ENCODE assay signal across 8 cellular contexts in genomic region chr20:4813839-4814695, GRCh38. TPM values are rescaled to one million over a fixed set of nuclear protein-coding genes. Genes with fewer than 3 reads are reported as not detected.
A peak's percentile ranks its signal among the peaks of the same experiment; 100 is the strongest.
DNase-seq lines count a peak whose midpoint lies in the region; ATAC-seq and TF ChIP-seq lines count a peak whose summit lies in the region.

No MANE protein-coding gene starts in this region.

- no peaks in the 10 kb centered on the region for H3K9me3 Mint-ChIP-seq in activated T-helper 17 cell treated with anti-CD3 and anti-CD28 coated beads, Interleukin-2, amount 50 U/mL, for 72 hours

- H3K18ac ChIP-seq in IMR-90 (ENCODE audit: low read depth, low read length), result no peak overlapping the region

- peaks cover 3% of the 10 kb centered on the region; the same call in 1 of the 2 replicates for H3K4me1 ChIP-seq in IMR-90 (ENCODE audit: control insufficient read depth, insufficient read depth, low read length)
- H3K4me1 ChIP-seq in suprapubic skin, result peaks cover 45% of the 10 kb centered on the region

- peak; percentile 83 for DNase-seq in GDM1 (lab: John Stamatoyannopoulos, UW)
- no peak for DNase-seq in IMR-90
- peak; percentile 61 for DNase-seq in kidney tubule cell (ENCODE audit: low spot score)
- DNase-seq in suprapubic skin (ENCODE audit: low spot score in 2 of 2), result peak; percentile 60 to 71
- DNase-seq in DMS 273 treated with DMSO at 0.1 percent for 48 hours (lab: John Stamatoyannopoulos, UW), result no peak
- DNase-seq in NCI-H526 treated with DMSO at 0.1 percent for 48 hours (lab: John Stamatoyannopoulos, UW), result no peak

- no peaks in the 10 kb centered on the region for H3K27me3 ChIP-seq in IMR-90 (ENCODE audit: control insufficient read depth, insufficient read depth, low read length)
- H3K27me3 ChIP-seq in suprapubic skin, result no peaks in the 10 kb centered on the region

- H3K4me3 ChIP-seq in IMR-90 (ENCODE audit: insufficient read depth, low read depth, low read length) (no peak overlapping the region), suprapubic skin (peak overlapping the region; percentile 22)

- no peaks in the 10 kb centered on the region for H3K9me3 ChIP-seq in IMR-90 (ENCODE audit: control insufficient read depth, insufficient read depth, low read length)
- H3K9me3 ChIP-seq in suprapubic skin, result no peaks in the 10 kb centered on the region

- H3K27ac ChIP-seq in IMR-90 (ENCODE audit: insufficient read depth, low read length), result no peak overlapping the region
- peak overlapping the region; percentile 75 for H3K27ac ChIP-seq in suprapubic skin

- H3K36me3 Mint-ChIP-seq in activated T-helper 17 cell treated with anti-CD3 and anti-CD28 coated beads, Interleukin-2, amount 50 U/mL, for 72 hours (ENCODE audit: low read depth), result peaks cover 49% of the 10 kb centered on the region

- H3K4me2 ChIP-seq in IMR-90 (ENCODE audit: low read depth, low read length), result no peak overlapping the region

- H3K36me3 ChIP-seq in IMR-90 (ENCODE audit: control insufficient read depth, insufficient read depth, low read length) (peaks cover 9% of the 10 kb centered on the region; the same call in 1 of the 2 replicates), suprapubic skin (no peaks in the 10 kb centered on the region)

- peak overlapping the region; percentile 10; the same call in 1 of the 2 replicates for H2BK20ac ChIP-seq in IMR-90 (ENCODE audit: low read depth, low read length)

- no peak overlapping the region for H2AK9ac ChIP-seq in IMR-90 (replicated peaks; ENCODE audit: low read depth, low read length, poor library complexity)

- no peak overlapping the region for H2BK15ac ChIP-seq in IMR-90 (ENCODE audit: low read depth, low read length)

- H3K14ac ChIP-seq in IMR-90 (replicated peaks; ENCODE audit: low read depth, low read length), result peak overlapping the region; percentile 80; the same call in 1 of the 2 replicates

- no peak for TF ChIP-seq POLR2A in IMR-90 (IDR thresholded peaks at IDR 0.05; ENCODE audit: low read depth, low read length)
- peak in 1 of 2 donors; percentile 38 for TF ChIP-seq POLR2A in suprapubic skin (IDR thresholded peaks at IDR 0.05)

- no TSS peak for BruUV-seq in IMR-90 (replicated peaks; lab: Mats Ljungman, UMichigan)

- peak overlapping the region; percentile 2; the same call in 1 of the 2 replicates for H2AK5ac ChIP-seq in IMR-90 (ENCODE audit: low read depth, low read length)

- no peak for TF ChIP-seq EP300 in suprapubic skin (IDR thresholded peaks at IDR 0.05)

- in situ Hi-C loops in IMR-90 (cut with MboI; ENCODE audit: low sequenced_read_pairs), result no loop called here

- no peak overlapping the region for H4K91ac ChIP-seq in IMR-90 (ENCODE audit: insufficient read depth, low read depth, low read length)

- peaks cover 46% of the 10 kb centered on the region for H3K4me1 Mint-ChIP-seq in activated T-helper 17 cell treated with anti-CD3 and anti-CD28 coated beads, Interleukin-2, amount 50 U/mL, for 72 hours

- peak overlapping the region; percentile 46; the same call in 1 of the 2 replicates for H3K4ac ChIP-seq in IMR-90 (ENCODE audit: low read depth, low read length)

- dilution Hi-C loops in IMR-90 (cut with HindIII; ENCODE audit: low sequenced_read_pairs, unreplicated experiment), result no loop called here

- ATAC-seq in GM21390 (IDR thresholded peaks at IDR 0.05; ENCODE audit: unreplicated experiment) (peak; percentile 43), IMR-90 (ENCODE audit: low read depth) (no peak)
- ATAC-seq in activated T-helper 17 cell treated with anti-CD3 and anti-CD28 coated beads, Interleukin-2, amount 50 U/mL, for 72 hours (replicated peaks), result peak; percentile 80

- no peak for TF ChIP-seq RAD21 in IMR-90 (IDR thresholded peaks at IDR 0.05; ENCODE audit: low read length)

- POLR2A ChIA-PET in IMR-90 (lab: Charles Lee; ENCODE audit: unreplicated experiment), result no interaction called here

- 20% methylated on average over 1 of the region's 13 CpGs; no CpG with 5 or more reads in 1 of the 2 experiments for WGBS in IMR-90 (ENCODE audit: extremely low coverage in 2 of 2, insufficient read length in 1 of 2), 2 experiments
- WGBS in suprapubic skin, result 47% methylated on average over 12 of the region's 13 CpGs

- CTCF ChIA-PET in IMR-90 (lab: Yijun Ruan, JAX), result interaction anchor here (0.5 kb wide), 1 partner anchor 225 kb away, joined by 3 read pairs; no protein-coding TSS in a partner anchor

- H4K20me1 ChIP-seq in IMR-90 (ENCODE audit: insufficient read depth, low read length), result no peaks in the 10 kb centered on the region

- H3K27me3 Mint-ChIP-seq in activated T-helper 17 cell treated with anti-CD3 and anti-CD28 coated beads, Interleukin-2, amount 50 U/mL, for 72 hours, result no peaks in the 10 kb centered on the region

- no peak overlapping the region for H4K5ac ChIP-seq in IMR-90 (ENCODE audit: low read depth, low read length)

- peak overlapping the region; percentile 54; the same call in 1 of the 2 replicates for H3K23ac ChIP-seq in IMR-90 (ENCODE audit: low read depth, low read length)

- H2BK120ac ChIP-seq in IMR-90 (ENCODE audit: low read depth, low read length), result peak overlapping the region; percentile 16; the same call in 1 of the 2 replicates

- peak overlapping the region; percentile 32 to 51; a peak in 1 of 4 replicates for H4K8ac ChIP-seq in IMR-90 (ENCODE audit: low read depth in 2 of 2, low read length in 2 of 2)

- no peak overlapping the region for H3K56ac ChIP-seq in IMR-90 (ENCODE audit: extremely low read depth, insufficient read depth, low read length)

- TF ChIP-seq CTCF in IMR-90 (conservative IDR thresholded peaks at IDR 0.05; ENCODE audit: low read depth, low read length), result no peak
- no peak for TF ChIP-seq CTCF in suprapubic skin (IDR thresholded peaks at IDR 0.05)

- H2AFZ ChIP-seq in IMR-90 (replicated peaks; ENCODE audit: low read length, poor library complexity), result no peak overlapping the region

- no peak overlapping the region for H2BK5ac ChIP-seq in IMR-90 (ENCODE audit: low read depth, low read length, poor library complexity, severe bottlenecking)

- H3K9ac ChIP-seq in IMR-90 (ENCODE audit: low read depth, low read length), result no peak overlapping the region

- H3K27ac Mint-ChIP-seq in activated T-helper 17 cell treated with anti-CD3 and anti-CD28 coated beads, Interleukin-2, amount 50 U/mL, for 72 hours, result peak overlapping the region; percentile 100

- intact Hi-C loops in IMR-90 (cut with micrococcal nuclease), result no loop called here

- peaks cover 0 to 11% of the 10 kb centered on the region in 2 experiments; a peak in 1 of 4 replicates for H3K79me1 ChIP-seq in IMR-90 (ENCODE audit: low read depth in 1 of 2, low read length in 2 of 2)

- peaks cover 6% of the 10 kb centered on the region for H3K9me1 ChIP-seq in IMR-90 (ENCODE audit: insufficient read depth, low read length)

- H3K4me3 Mint-ChIP-seq in activated T-helper 17 cell treated with anti-CD3 and anti-CD28 coated beads, Interleukin-2, amount 50 U/mL, for 72 hours, result peak overlapping the region; percentile 98

TF ChIP-seq in IMR-90, 13 proteins besides CTCF, POLR2A, EP300 and RAD21:
- TF ChIP-seq CEBPB (IDR thresholded peaks at IDR 0.05; ENCODE audit: low read depth, low read length) (no peak), MXI1 (IDR thresholded peaks at IDR 0.05; ENCODE audit: borderline replicate concordance, low read depth, low read length) (no peak), BHLHE40 (IDR thresholded peaks at IDR 0.05; ENCODE audit: low read depth, low read length) (no peak), SMC3 (IDR thresholded peaks at IDR 0.05; ENCODE audit: low read depth, low read length) (no peak), CHD1 (IDR thresholded peaks at IDR 0.05; ENCODE audit: low read depth, low read length) (no peak), MAFK (IDR thresholded peaks at IDR 0.05; ENCODE audit: low read depth, low read length) (no peak)
- TF ChIP-seq, protein P1, sequence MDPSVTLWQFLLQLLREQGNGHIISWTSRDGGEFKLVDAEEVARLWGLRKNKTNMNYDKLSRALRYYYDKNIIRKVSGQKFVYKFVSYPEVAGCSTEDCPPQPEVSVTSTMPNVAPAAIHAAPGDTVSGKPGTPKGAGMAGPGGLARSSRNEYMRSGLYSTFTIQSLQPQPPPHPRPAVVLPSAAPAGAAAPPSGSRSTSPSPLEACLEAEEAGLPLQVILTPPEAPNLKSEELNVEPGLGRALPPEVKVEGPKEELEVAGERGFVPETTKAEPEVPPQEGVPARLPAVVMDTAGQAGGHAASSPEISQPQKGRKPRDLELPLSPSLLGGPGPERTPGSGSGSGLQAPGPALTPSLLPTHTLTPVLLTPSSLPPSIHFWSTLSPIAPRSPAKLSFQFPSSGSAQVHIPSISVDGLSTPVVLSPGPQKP (IDR thresholded peaks at IDR 0.05; ENCODE audit: borderline replicate concordance, low read depth, low read length), result no peak

RNA-seq across cellular contexts. Expression of gene RASSF2, which starts 9.3 kb away (rescaled TPM):
- total RNA-seq in IMR-90 (2012; rRNA removed) (4.2 and 4.5 TPM in 2 replicates), suprapubic skin (1 to 10 TPM; 3.1 to 5.6 (median 4.6) TPM)
- 1.5 and 2.0 TPM in 2 replicates for polyA plus RNA-seq in IMR-90 (2012; rRNA removed)
- polyA plus RNA-seq in IMR-90 (2012; cell fraction: cytosol; rRNA removed), result 0.73 and 1.1 TPM in 2 replicates
- 0.39 and 1.7 TPM in 2 replicates for polyA plus RNA-seq in IMR-90 (2012; cell fraction: nucleus; rRNA removed; ENCODE audit: low replicate concordance)
- 10 to 100 TPM; 50.2 to 58.4 TPM for total RNA-seq in activated T-helper 17 cell treated with anti-CD3 and anti-CD28 coated beads, Interleukin-2, amount 50 U/mL, for 72 hours

Comparison
In these comparisons a context has a peak if more than half of its experiments do, and no peak if none do; other contexts are left out.
1. DNase-seq: peak in GDM1 (single experiment), kidney tubule cell (single experiment) and suprapubic skin (2 of 2); none in IMR-90 (single experiment), DMS 273 treated with DMSO at 0.1 percent for 48 hours (single experiment) and NCI-H526 treated with DMSO at 0.1 percent for 48 hours (single experiment).